In the genomic region with DNA sequence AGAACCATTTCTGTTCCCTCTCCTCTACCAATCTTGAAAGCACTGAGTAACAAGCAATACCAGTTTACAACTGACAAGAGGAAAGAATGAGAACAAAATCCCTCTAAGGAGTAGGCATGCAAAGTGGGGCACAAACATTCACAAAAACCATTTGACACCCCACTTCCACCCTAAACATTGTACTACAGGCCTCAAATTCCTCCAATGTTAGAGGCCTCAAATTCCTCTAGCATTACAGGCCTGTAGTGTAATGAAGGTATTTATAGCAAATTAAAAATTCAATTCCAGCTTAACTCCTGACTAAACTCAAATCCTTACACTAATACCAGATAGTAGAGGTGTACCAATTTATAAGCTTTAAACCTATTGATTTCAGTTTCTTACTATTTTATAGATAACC, we compare ENCODE assay signal across 18 cellular contexts.
"Had no signal": no experiment of that assay in that cellular context is flagged by ENCODE, and none has a peak within 500 bp of the region (broad histone marks: within the 10 kb centered on the region; RNA-seq: fewer than 3 reads in every experiment).

No MANE protein-coding gene starts in this region.

- H3K4me3 Mint-ChIP-seq: activated CD4-positive, alpha-beta T cell treated with anti-CD3 and anti-CD28 coated beads, Interleukin-2, amount 10 ng/mL, durations not matched to agents 7 days and 5 days; activated naive CD8-positive, alpha-beta T cell treated with anti-CD3 and anti-CD28 coated beads for 36 hours; natural killer cell had no signal

- H3K27me3 Mint-ChIP-seq: activated CD4-positive, alpha-beta T cell treated with anti-CD3 and anti-CD28 coated beads, Interleukin-2, amount 10 ng/mL, durations not matched to agents 7 days and 5 days; activated naive CD8-positive, alpha-beta T cell treated with anti-CD3 and anti-CD28 coated beads for 36 hours had no signal

- H3K4me2 ChIP-seq: hepatocyte, smooth muscle cell had no signal

- H3K27ac ChIP-seq: breast epithelium, esophagus muscularis mucosa, hepatocyte, transverse colon, vagina had no signal

- H3K4me3 ChIP-seq: breast epithelium, esophagus muscularis mucosa, hepatocyte, smooth muscle cell, transverse colon, vagina had no signal

- H3K4me1 Mint-ChIP-seq: activated CD4-positive, alpha-beta T cell treated with anti-CD3 and anti-CD28 coated beads, Interleukin-2, amount 10 ng/mL, durations not matched to agents 7 days and 5 days; activated naive CD8-positive, alpha-beta T cell treated with anti-CD3 and anti-CD28 coated beads for 36 hours had no signal

- DNase-seq: activated CD4-positive, alpha-beta T cell treated with anti-CD3 and anti-CD28 coated beads, Interleukin-2, amount 10 ng/mL, durations not matched to agents 7 days and 5 days; activated naive CD8-positive, alpha-beta T cell treated with anti-CD3 and anti-CD28 coated beads for 36 hours; anterior cingulate cortex; mammary epithelial cell; natural killer cell; nucleus accumbens; right cardiac atrium; stimulated activated CD4-positive, alpha-beta T cell treated with anti-CD3 and anti-CD28 coated beads, Interleukin-4, amount 100 ng/mL, for 4 hours; stimulated activated CD8-positive, alpha-beta memory T cell treated with anti-CD3 and anti-CD28 coated beads, Interleukin-4, amount 100 ng/mL, for 48 hours; stimulated activated naive CD4-positive, alpha-beta T cell treated with Interleukin-2 at 50 U/mL for 16 hours; substantia nigra; transverse colon had no signal

- ATAC-seq: left lobe of liver, natural killer cell, right cardiac atrium had no signal

- H3K9me3 ChIP-seq: vagina had no signal

- H3K4me1 ChIP-seq: breast epithelium, esophagus muscularis mucosa, transverse colon, vagina had no signal

- H2AFZ ChIP-seq: hepatocyte had no signal

- H3K27me3 ChIP-seq: breast epithelium, esophagus muscularis mucosa, hepatocyte, transverse colon, vagina had no signal

- H3K36me3 ChIP-seq: breast epithelium had no signal

- H3K27ac Mint-ChIP-seq: activated CD4-positive, alpha-beta T cell treated with anti-CD3 and anti-CD28 coated beads, Interleukin-2, amount 10 ng/mL, durations not matched to agents 7 days and 5 days; activated naive CD8-positive, alpha-beta T cell treated with anti-CD3 and anti-CD28 coated beads for 36 hours had no signal
